ENCODE assay signal across 1 cellular context in genomic region chr19:38336638-38337359, GRCh38.
TF ChIP-seq lines count a peak whose summit lies in the region.

No MANE protein-coding gene starts in this region.

TF ChIP-seq in GM12878, 131 proteins besides CTCF, POLR2A, EP300 and RAD21 (continued from another document and continues in another):
- TF ChIP-seq, protein P1, sequence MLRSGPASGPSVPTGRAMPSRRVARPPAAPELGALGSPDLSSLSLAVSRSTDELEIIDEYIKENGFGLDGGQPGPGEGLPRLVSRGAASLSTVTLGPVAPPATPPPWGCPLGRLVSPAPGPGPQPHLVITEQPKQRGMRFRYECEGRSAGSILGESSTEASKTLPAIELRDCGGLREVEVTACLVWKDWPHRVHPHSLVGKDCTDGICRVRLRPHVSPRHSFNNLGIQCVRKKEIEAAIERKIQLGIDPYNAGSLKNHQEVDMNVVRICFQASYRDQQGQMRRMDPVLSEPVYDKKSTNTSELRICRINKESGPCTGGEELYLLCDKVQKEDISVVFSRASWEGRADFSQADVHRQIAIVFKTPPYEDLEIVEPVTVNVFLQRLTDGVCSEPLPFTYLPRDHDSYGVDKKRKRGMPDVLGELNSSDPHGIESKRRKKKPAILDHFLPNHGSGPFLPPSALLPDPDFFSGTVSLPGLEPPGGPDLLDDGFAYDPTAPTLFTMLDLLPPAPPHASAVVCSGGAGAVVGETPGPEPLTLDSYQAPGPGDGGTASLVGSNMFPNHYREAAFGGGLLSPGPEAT (IDR thresholded peaks at IDR 0.05; ENCODE audit: low read depth): peak; percentile 30; the same call in 1 of the 2 replicates
- peak; percentile 10; the same call in 1 of the 2 replicates for TF ChIP-seq IKZF1 (conservative IDR thresholded peaks at IDR 0.05)
- TF ChIP-seq E2F8 (IDR thresholded peaks at IDR 0.05; ENCODE audit: low read depth, partially characterized antibody): no peak
- no peak for TF ChIP-seq RELA (IDR thresholded peaks at IDR 0.05; ENCODE audit: borderline replicate concordance, partially characterized antibody)
- no peak for TF ChIP-seq ZBTB4 (CRISPR knock-in tag; IDR thresholded peaks at IDR 0.05)
- no peak for TF ChIP-seq RB1 (IDR thresholded peaks at IDR 0.05; ENCODE audit: borderline replicate concordance)
- TF ChIP-seq, protein P2, sequence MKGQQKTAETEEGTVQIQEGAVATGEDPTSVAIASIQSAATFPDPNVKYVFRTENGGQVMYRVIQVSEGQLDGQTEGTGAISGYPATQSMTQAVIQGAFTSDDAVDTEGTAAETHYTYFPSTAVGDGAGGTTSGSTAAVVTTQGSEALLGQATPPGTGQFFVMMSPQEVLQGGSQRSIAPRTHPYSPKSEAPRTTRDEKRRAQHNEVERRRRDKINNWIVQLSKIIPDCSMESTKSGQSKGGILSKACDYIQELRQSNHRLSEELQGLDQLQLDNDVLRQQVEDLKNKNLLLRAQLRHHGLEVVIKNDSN (IDR thresholded peaks at IDR 0.05; ENCODE audit: borderline replicate concordance, extremely low read length, insufficient read depth, low read depth, low read length): no peak
- TF ChIP-seq YY1 (IDR thresholded peaks at IDR 0.05; ENCODE audit: low read depth, low read length): no peak
- TF ChIP-seq BHLHE40 (IDR thresholded peaks at IDR 0.05; ENCODE audit: borderline replicate concordance in 1 of 2, low read depth in 2 of 2, low read length in 1 of 2): no peak
- TF ChIP-seq FOXK2 (IDR thresholded peaks at IDR 0.05): peak; percentile 40
- no peak for TF ChIP-seq POU2F2 (IDR thresholded peaks at IDR 0.05; ENCODE audit: borderline replicate concordance, low read depth, low read length)
- no peak for TF ChIP-seq SP1 (IDR thresholded peaks at IDR 0.05; ENCODE audit: low read depth, low read length)
- TF ChIP-seq, protein P3, sequence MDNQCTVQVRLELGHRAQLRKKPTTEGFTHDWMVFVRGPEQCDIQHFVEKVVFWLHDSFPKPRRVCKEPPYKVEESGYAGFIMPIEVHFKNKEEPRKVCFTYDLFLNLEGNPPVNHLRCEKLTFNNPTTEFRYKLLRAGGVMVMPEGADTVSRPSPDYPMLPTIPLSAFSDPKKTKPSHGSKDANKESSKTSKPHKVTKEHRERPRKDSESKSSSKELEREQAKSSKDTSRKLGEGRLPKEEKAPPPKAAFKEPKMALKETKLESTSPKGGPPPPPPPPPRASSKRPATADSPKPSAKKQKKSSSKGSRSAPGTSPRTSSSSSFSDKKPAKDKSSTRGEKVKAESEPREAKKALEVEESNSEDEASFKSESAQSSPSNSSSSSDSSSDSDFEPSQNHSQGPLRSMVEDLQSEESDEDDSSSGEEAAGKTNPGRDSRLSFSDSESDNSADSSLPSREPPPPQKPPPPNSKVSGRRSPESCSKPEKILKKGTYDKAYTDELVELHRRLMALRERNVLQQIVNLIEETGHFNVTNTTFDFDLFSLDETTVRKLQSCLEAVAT (IDR thresholded peaks at IDR 0.05): peak; percentile 70; the same call in 1 of the 2 replicates
- TF ChIP-seq, protein P4, sequence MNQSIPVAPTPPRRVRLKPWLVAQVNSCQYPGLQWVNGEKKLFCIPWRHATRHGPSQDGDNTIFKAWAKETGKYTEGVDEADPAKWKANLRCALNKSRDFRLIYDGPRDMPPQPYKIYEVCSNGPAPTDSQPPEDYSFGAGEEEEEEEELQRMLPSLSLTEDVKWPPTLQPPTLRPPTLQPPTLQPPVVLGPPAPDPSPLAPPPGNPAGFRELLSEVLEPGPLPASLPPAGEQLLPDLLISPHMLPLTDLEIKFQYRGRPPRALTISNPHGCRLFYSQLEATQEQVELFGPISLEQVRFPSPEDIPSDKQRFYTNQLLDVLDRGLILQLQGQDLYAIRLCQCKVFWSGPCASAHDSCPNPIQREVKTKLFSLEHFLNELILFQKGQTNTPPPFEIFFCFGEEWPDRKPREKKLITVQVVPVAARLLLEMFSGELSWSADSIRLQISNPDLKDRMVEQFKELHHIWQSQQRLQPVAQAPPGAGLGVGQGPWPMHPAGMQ (IDR thresholded peaks at IDR 0.05; ENCODE audit: borderline replicate concordance): no peak
- TF ChIP-seq RUNX3 (IDR thresholded peaks at IDR 0.05; ENCODE audit: low read length): no peak
- TF ChIP-seq, protein P5, sequence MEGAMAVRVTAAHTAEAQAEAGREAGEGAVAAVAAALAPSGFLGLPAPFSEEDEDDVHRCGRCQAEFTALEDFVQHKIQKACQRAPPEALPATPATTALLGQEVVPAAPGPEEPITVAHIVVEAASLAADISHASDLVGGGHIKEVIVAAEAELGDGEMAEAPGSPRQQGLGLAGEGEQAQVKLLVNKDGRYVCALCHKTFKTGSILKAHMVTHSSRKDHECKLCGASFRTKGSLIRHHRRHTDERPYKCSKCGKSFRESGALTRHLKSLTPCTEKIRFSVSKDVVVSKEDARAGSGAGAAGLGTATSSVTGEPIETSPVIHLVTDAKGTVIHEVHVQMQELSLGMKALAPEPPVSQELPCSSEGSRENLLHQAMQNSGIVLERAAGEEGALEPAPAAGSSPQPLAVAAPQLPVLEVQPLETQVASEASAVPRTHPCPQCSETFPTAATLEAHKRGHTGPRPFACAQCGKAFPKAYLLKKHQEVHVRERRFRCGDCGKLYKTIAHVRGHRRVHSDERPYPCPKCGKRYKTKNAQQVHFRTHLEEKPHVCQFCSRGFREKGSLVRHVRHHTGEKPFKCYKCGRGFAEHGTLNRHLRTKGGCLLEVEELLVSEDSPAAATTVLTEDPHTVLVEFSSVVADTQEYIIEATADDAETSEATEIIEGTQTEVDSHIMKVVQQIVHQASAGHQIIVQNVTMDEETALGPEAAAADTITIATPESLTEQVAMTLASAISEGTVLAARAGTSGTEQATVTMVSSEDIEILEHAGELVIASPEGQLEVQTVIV (IDR thresholded peaks at IDR 0.05; ENCODE audit: borderline replicate concordance, partially characterized antibody): no peak
- no peak for TF ChIP-seq BCL11A (IDR thresholded peaks at IDR 0.05; ENCODE audit: low read depth, low read length)
- no peak for TF ChIP-seq CBX3 (IDR thresholded peaks at IDR 0.05; ENCODE audit: borderline replicate concordance, low read depth)
- TF ChIP-seq ETV6 (conservative IDR thresholded peaks at IDR 0.05 in 1 of 2, IDR thresholded peaks at IDR 0.05 in 1 of 2; ENCODE audit: borderline replicate concordance in 1 of 2, low read depth in 1 of 2): no peak
- TF ChIP-seq EZH2 (IDR thresholded peaks at IDR 0.05; ENCODE audit: borderline replicate concordance, control insufficient read depth, low read depth, low read length): no peak
- no peak for TF ChIP-seq CEBPB (IDR thresholded peaks at IDR 0.05; ENCODE audit: borderline replicate concordance in 1 of 2, low read depth in 2 of 2, low read length in 2 of 2)
- no peak for TF ChIP-seq NR2F1 (conservative IDR thresholded peaks at IDR 0.05)
- TF ChIP-seq JUNB (IDR thresholded peaks at IDR 0.05): no peak
- no peak for TF ChIP-seq ZNF274 (IDR thresholded peaks at IDR 0.05; ENCODE audit: insufficient read depth, insufficient read length)
- no peak for TF ChIP-seq CREB1 (IDR thresholded peaks at IDR 0.05; ENCODE audit: low read depth)
- TF ChIP-seq BACH1 (IDR thresholded peaks at IDR 0.05; ENCODE audit: borderline replicate concordance): no peak
- TF ChIP-seq, protein P6, sequence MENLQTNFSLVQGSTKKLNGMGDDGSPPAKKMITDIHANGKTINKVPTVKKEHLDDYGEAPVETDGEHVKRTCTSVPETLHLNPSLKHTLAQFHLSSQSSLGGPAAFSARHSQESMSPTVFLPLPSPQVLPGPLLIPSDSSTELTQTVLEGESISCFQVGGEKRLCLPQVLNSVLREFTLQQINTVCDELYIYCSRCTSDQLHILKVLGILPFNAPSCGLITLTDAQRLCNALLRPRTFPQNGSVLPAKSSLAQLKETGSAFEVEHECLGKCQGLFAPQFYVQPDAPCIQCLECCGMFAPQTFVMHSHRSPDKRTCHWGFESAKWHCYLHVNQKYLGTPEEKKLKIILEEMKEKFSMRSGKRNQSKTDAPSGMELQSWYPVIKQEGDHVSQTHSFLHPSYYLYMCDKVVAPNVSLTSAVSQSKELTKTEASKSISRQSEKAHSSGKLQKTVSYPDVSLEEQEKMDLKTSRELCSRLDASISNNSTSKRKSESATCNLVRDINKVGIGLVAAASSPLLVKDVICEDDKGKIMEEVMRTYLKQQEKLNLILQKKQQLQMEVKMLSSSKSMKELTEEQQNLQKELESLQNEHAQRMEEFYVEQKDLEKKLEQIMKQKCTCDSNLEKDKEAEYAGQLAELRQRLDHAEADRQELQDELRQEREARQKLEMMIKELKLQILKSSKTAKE (IDR thresholded peaks at IDR 0.05; ENCODE audit: low read depth, poor library complexity, severe bottlenecking): no peak
- TF ChIP-seq, protein P7, sequence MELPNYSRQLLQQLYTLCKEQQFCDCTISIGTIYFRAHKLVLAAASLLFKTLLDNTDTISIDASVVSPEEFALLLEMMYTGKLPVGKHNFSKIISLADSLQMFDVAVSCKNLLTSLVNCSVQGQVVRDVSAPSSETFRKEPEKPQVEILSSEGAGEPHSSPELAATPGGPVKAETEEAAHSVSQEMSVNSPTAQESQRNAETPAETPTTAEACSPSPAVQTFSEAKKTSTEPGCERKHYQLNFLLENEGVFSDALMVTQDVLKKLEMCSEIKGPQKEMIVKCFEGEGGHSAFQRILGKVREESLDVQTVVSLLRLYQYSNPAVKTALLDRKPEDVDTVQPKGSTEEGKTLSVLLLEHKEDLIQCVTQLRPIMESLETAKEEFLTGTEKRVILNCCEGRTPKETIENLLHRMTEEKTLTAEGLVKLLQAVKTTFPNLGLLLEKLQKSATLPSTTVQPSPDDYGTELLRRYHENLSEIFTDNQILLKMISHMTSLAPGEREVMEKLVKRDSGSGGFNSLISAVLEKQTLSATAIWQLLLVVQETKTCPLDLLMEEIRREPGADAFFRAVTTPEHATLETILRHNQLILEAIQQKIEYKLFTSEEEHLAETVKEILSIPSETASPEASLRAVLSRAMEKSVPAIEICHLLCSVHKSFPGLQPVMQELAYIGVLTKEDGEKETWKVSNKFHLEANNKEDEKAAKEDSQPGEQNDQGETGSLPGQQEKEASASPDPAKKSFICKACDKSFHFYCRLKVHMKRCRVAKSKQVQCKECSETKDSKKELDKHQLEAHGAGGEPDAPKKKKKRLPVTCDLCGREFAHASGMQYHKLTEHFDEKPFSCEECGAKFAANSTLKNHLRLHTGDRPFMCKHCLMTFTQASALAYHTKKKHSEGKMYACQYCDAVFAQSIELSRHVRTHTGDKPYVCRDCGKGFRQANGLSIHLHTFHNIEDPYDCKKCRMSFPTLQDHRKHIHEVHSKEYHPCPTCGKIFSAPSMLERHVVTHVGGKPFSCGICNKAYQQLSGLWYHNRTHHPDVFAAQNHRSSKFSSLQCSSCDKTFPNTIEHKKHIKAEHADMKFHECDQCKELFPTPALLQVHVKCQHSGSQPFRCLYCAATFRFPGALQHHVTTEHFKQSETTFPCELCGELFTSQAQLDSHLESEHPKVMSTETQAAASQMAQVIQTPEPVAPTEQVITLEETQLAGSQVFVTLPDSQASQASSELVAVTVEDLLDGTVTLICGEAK (IDR thresholded peaks at IDR 0.05; ENCODE audit: borderline replicate concordance): peak; percentile 10; the same call in 1 of the 2 replicates
- no peak for TF ChIP-seq MEF2A (IDR thresholded peaks at IDR 0.05; ENCODE audit: insufficient read depth, low read depth, low read length)
- no peak for TF ChIP-seq STAT3 (IDR thresholded peaks at IDR 0.05; ENCODE audit: low read depth, low read length)
- TF ChIP-seq, protein P8, sequence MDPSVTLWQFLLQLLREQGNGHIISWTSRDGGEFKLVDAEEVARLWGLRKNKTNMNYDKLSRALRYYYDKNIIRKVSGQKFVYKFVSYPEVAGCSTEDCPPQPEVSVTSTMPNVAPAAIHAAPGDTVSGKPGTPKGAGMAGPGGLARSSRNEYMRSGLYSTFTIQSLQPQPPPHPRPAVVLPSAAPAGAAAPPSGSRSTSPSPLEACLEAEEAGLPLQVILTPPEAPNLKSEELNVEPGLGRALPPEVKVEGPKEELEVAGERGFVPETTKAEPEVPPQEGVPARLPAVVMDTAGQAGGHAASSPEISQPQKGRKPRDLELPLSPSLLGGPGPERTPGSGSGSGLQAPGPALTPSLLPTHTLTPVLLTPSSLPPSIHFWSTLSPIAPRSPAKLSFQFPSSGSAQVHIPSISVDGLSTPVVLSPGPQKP (IDR thresholded peaks at IDR 0.05; ENCODE audit: low read depth, low read length): no peak
- no peak for TF ChIP-seq ESRRA (IDR thresholded peaks at IDR 0.05; ENCODE audit: low read length)
